In the genomic region with DNA sequence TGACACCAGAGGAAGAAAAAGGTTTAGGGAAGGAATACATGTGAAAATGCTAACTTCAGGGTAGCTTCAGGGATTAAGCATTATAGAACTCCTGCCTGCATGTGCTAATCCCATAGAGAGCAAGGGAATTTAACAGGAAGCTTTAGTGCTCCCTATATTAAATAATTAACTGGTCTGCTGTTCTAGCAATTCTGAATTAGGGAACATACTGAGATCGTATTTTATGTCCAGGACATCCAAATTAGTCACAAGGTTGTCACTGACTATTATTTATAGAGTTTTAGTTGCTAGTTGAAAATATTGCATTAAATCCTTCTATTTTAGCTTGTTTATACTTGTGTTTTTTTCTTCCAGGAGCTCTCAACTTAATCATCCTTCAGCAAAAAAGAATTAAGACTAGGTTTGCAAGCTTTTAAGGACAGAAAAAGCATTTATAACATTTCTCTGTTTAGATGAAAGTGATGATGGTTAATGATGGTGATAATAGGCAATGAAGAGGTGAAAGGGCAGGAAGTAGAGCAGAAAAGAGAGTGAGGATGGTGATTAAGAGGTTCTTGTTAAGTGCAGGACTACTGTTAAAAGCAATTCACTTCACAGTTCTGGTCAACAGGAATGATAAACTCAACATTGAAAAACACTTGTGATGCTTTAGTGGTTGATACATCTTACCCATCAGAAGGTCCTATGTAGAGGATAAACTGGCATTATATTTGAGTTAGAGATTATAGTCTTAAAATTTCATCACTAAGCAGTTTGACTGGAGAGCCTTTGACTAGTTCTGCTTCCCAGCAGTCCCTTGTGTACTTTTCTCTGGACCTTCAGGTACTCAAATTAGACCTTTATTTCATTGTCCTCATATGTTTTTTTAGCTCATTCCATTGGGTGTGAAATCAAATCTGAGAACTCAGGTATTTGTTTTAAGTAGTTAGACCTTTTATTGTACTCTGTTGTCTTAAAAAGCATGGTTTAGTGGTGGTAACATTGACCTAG, we compare ENCODE assay signal across 15 cellular contexts. TPM values are rescaled to one million over a fixed set of nuclear protein-coding genes. Genes with fewer than 3 reads are reported as not detected.
DNase-seq lines count a peak whose midpoint lies in the region; ATAC-seq and TF ChIP-seq lines count a peak whose summit lies in the region.
"Had no signal": no experiment of that assay in that cellular context is flagged by ENCODE, and none has a peak within 500 bp of the region (broad histone marks: within the 10 kb centered on the region; RNA-seq: fewer than 3 reads in every experiment).

No MANE protein-coding gene starts in this region.

- TF ChIP-seq CTCF in heart left ventricle (IDR thresholded peaks at IDR 0.05) (no peak), sigmoid colon (IDR thresholded peaks at IDR 0.05) (no peak)

- WGBS in heart left ventricle, 4 donors = 14 to 26% (median 20%) methylated on average over 1 of the region's 1 CpG
- no CpG with 5 or more reads among the region's 1 CpG for WGBS in mesenchymal stem cell
- WGBS in sigmoid colon, 2 donors = 37 to 39% methylated on average over 1 of the region's 1 CpG

- peak overlapping the region in 1 of 12 donors; percentile 1 for H3K27ac ChIP-seq in heart left ventricle
- H3K27ac ChIP-seq in mesenchymal stem cell (ENCODE audit: low read length, poor library complexity, severe bottlenecking) = peak overlapping the region; percentile 10
- H3K27ac ChIP-seq in sigmoid colon = peak overlapping the region in 2 of 4 donors; percentile 33 to 55
- H3K27ac ChIP-seq: C4-2B, RWPE1 had no signal

- no peak overlapping the region for H2BK12ac ChIP-seq in mesenchymal stem cell (ENCODE audit: low read length in 2 of 2)

- no peak overlapping the region for H3K4me2 ChIP-seq in mesenchymal stem cell (ENCODE audit: low read length, poor library complexity, severe bottlenecking)

- no peak overlapping the region for H2BK15ac ChIP-seq in mesenchymal stem cell (ENCODE audit: low read depth, poor library complexity, severe bottlenecking)

- intact Hi-C loops in left ventricle myocardium superior (cut with micrococcal nuclease) = no loop called here
- intact Hi-C loops in heart left ventricle (cut with DNase I) = no loop called here
- intact Hi-C loops in sigmoid colon (cut with DNase I) = no loop called here

- H3K9me3 ChIP-seq in heart left ventricle = no peaks in the 10 kb centered on the region
- no peaks in the 10 kb centered on the region for H3K9me3 ChIP-seq in mesenchymal stem cell (ENCODE audit: control insufficient read depth, low read length)
- no peaks in the 10 kb centered on the region for H3K9me3 ChIP-seq in sigmoid colon
- H3K9me3 ChIP-seq: ascending aorta, transverse colon had no signal

- no peaks in the 10 kb centered on the region for H3K79me1 ChIP-seq in mesenchymal stem cell (replicated peaks; ENCODE audit: low read length, poor library complexity, severe bottlenecking)

- H4K8ac ChIP-seq in mesenchymal stem cell (ENCODE audit: low read length) = no peak overlapping the region

- H3K27me3 ChIP-seq in heart left ventricle (no peaks in the 10 kb centered on the region), mesenchymal stem cell (ENCODE audit: control insufficient read depth in 1 of 2, insufficient read depth in 1 of 2, low read length in 2 of 2) (no peaks in the 10 kb centered on the region), sigmoid colon (no peaks in the 10 kb centered on the region)
- H3K27me3 ChIP-seq: ascending aorta, transverse colon had no signal

- H3K4me3 Mint-ChIP-seq in activated CD4-positive, alpha-beta memory T cell treated with anti-CD3 and anti-CD28 coated beads, Interleukin-2, amount 10 ng/mL, durations not matched to agents 7 days and 5 days = no peak overlapping the region
- H3K4me3 Mint-ChIP-seq: neural crest cell had no signal

- H3K23ac ChIP-seq in mesenchymal stem cell (ENCODE audit: low read length in 2 of 2) = no peak overlapping the region

- peak overlapping the region; percentile 52 for H3K27ac Mint-ChIP-seq in activated CD4-positive, alpha-beta memory T cell treated with anti-CD3 and anti-CD28 coated beads, Interleukin-2, amount 10 ng/mL, durations not matched to agents 7 days and 5 days

- no peak overlapping the region for H3K4ac ChIP-seq in mesenchymal stem cell (ENCODE audit: low read depth in 1 of 2, low read length in 2 of 2)

- TF ChIP-seq POLR2A in heart left ventricle (IDR thresholded peaks at IDR 0.05) (no peak), sigmoid colon (IDR thresholded peaks at IDR 0.05) (no peak)

- H3K36me3 ChIP-seq in heart left ventricle (peaks cover 0 to 21% (median 3%) of the 10 kb centered on the region in 9 donors), mesenchymal stem cell (ENCODE audit: control insufficient read depth in 1 of 2, insufficient read depth in 2 of 2, low read depth in 1 of 2, low read length in 2 of 2) (peaks cover 0 to 13% of the 10 kb centered on the region in 2 experiments), sigmoid colon (no peaks in the 10 kb centered on the region)
- H3K36me3 ChIP-seq: transverse colon had no signal

- no peak overlapping the region for H3K9ac ChIP-seq in mesenchymal stem cell (ENCODE audit: low read length)

- H3K4me1 ChIP-seq in heart left ventricle = peaks cover 0 to 89% (median 62%) of the 10 kb centered on the region in 12 donors
- H3K4me1 ChIP-seq in mesenchymal stem cell (ENCODE audit: control insufficient read depth, insufficient read depth, low read depth, low read length) = peaks cover 13% of the 10 kb centered on the region
- peaks cover 0 to 98% (median 90%) of the 10 kb centered on the region in 4 donors for H3K4me1 ChIP-seq in sigmoid colon

- TF ChIP-seq EP300 in sigmoid colon (IDR thresholded peaks at IDR 0.05) = no peak

- H2BK5ac ChIP-seq in mesenchymal stem cell (ENCODE audit: low read depth, low read length, poor library complexity, severe bottlenecking) = no peak overlapping the region

- peaks cover 83% of the 10 kb centered on the region for H3K36me3 Mint-ChIP-seq in activated CD4-positive, alpha-beta memory T cell treated with anti-CD3 and anti-CD28 coated beads, Interleukin-2, amount 10 ng/mL, durations not matched to agents 7 days and 5 days (ENCODE audit: low read depth)

- CTCF ChIA-PET in activated CD4-positive, alpha-beta memory T cell treated with anti-CD3 and anti-CD28 coated beads, Interleukin-2, amount 10 ng/mL, durations not matched to agents 7 days and 5 days (lab: Charles Lee) = interaction anchor here (1.7 kb wide), 1 partner anchor 9 kb away, joined by 3 read pairs; no protein-coding TSS in a partner anchor

- DNase-seq in left ventricle myocardium superior = no peak
- DNase-seq in heart left ventricle = no peak
- no peak for DNase-seq in activated CD4-positive, alpha-beta memory T cell treated with anti-CD3 and anti-CD28 coated beads, Interleukin-2, amount 10 ng/mL, durations not matched to agents 7 days and 5 days
- DNase-seq in mesenchymal stem cell = peak; percentile 47
- DNase-seq in NCI-H2227 treated with DMSO at 0.1 percent for 48 hours (lab: John Stamatoyannopoulos, UW) = no peak
- no peak for DNase-seq in NCI-H2081 (lab: John Stamatoyannopoulos, UW)
- DNase-seq in sigmoid colon = no peak
- DNase-seq: activated CD4-positive, CD25-positive, alpha-beta regulatory T cell treated with anti-CD3 and anti-CD28 coated beads, Interleukin-2, amount 50 U/mL, for 72 hours; stimulated activated CD4-positive, alpha-beta T cell treated with anti-CD3 and anti-CD28 coated beads, Interleukin-4, amount 100 ng/mL, for 4 hours; transverse colon had no signal

- ATAC-seq in left ventricle myocardium superior (peak; percentile 22), heart left ventricle (no peak), HG02759 (IDR thresholded peaks at IDR 0.05; ENCODE audit: unreplicated experiment) (no peak)

- H3K18ac ChIP-seq in mesenchymal stem cell (ENCODE audit: low read depth in 1 of 2, low read length in 2 of 2) = no peak overlapping the region

- no peak overlapping the region for H2AK5ac ChIP-seq in mesenchymal stem cell (ENCODE audit: low read length, severe bottlenecking)

- H3K27me3 Mint-ChIP-seq in activated CD4-positive, alpha-beta memory T cell treated with anti-CD3 and anti-CD28 coated beads, Interleukin-2, amount 10 ng/mL, durations not matched to agents 7 days and 5 days = no peaks in the 10 kb centered on the region

- H3K9me3 Mint-ChIP-seq in activated CD4-positive, alpha-beta memory T cell treated with anti-CD3 and anti-CD28 coated beads, Interleukin-2, amount 10 ng/mL, durations not matched to agents 7 days and 5 days = peaks cover 4% of the 10 kb centered on the region
- H3K9me3 Mint-ChIP-seq: neural crest cell had no signal

- no peak overlapping the region for H2AFZ ChIP-seq in mesenchymal stem cell (ENCODE audit: low read depth, low read length)

- no peak overlapping the region for H2BK120ac ChIP-seq in mesenchymal stem cell (ENCODE audit: low read depth, low read length)

- POLR2A ChIA-PET in activated CD4-positive, alpha-beta memory T cell treated with anti-CD3 and anti-CD28 coated beads, Interleukin-2, amount 10 ng/mL, durations not matched to agents 7 days and 5 days (lab: Charles Lee) = interaction anchor here (0.9 to 8.8 kb wide), 4 partner anchors 9 to 262 kb away, joined by 3 to 64 read pairs (median 4); a partner anchor contains a TSS

- no peak overlapping the region for H3K14ac ChIP-seq in mesenchymal stem cell (ENCODE audit: low read length in 2 of 2)

- no peak overlapping the region for H4K91ac ChIP-seq in mesenchymal stem cell (ENCODE audit: low read length)

- peaks cover 67% of the 10 kb centered on the region for H3K4me1 Mint-ChIP-seq in activated CD4-positive, alpha-beta memory T cell treated with anti-CD3 and anti-CD28 coated beads, Interleukin-2, amount 10 ng/mL, durations not matched to agents 7 days and 5 days

- no peak overlapping the region for H3K4me3 ChIP-seq in heart left ventricle
- H3K4me3 ChIP-seq in mesenchymal stem cell (ENCODE audit: insufficient read depth in 1 of 2, low read depth in 1 of 2, low read length in 2 of 2) = no peak overlapping the region
- H3K4me3 ChIP-seq in sigmoid colon = no peak overlapping the region
- H3K4me3 ChIP-seq: transverse colon had no signal

RNA-seq across cellular contexts. Expression of a gene that starts 10.7 kb away (rescaled TPM):
- 44.8 TPM for total RNA-seq in left ventricle myocardium superior
- total RNA-seq in heart left ventricle = 100 to 1,000 TPM in 1 of 9 donors, 10 to 100 TPM in 8; 39.2 to 113 (median 52.2) TPM
- polyA plus RNA-seq in heart left ventricle = 10 to 100 TPM; 25.3 to 84.5 TPM
- 100 to 1,000 TPM; 290 to 291 TPM for total RNA-seq in activated CD4-positive, alpha-beta memory T cell treated with anti-CD3 and anti-CD28 coated beads, Interleukin-2, amount 10 ng/mL, durations not matched to agents 7 days and 5 days
- polyA plus RNA-seq in mesenchymal stem cell (2013, experiment 1 of 2) = 219 TPM
- polyA plus RNA-seq in mesenchymal stem cell (2013, experiment 2 of 2) = 229 TPM
- total RNA-seq in sigmoid colon = 100 to 1,000 TPM; 197 to 251 (median 223) TPM
- polyA plus RNA-seq in sigmoid colon = 100 to 1,000 TPM; 146 to 258 (median 170) TPM
